8 cellular contexts compared by ENCODE assay signal in the genomic region with DNA sequence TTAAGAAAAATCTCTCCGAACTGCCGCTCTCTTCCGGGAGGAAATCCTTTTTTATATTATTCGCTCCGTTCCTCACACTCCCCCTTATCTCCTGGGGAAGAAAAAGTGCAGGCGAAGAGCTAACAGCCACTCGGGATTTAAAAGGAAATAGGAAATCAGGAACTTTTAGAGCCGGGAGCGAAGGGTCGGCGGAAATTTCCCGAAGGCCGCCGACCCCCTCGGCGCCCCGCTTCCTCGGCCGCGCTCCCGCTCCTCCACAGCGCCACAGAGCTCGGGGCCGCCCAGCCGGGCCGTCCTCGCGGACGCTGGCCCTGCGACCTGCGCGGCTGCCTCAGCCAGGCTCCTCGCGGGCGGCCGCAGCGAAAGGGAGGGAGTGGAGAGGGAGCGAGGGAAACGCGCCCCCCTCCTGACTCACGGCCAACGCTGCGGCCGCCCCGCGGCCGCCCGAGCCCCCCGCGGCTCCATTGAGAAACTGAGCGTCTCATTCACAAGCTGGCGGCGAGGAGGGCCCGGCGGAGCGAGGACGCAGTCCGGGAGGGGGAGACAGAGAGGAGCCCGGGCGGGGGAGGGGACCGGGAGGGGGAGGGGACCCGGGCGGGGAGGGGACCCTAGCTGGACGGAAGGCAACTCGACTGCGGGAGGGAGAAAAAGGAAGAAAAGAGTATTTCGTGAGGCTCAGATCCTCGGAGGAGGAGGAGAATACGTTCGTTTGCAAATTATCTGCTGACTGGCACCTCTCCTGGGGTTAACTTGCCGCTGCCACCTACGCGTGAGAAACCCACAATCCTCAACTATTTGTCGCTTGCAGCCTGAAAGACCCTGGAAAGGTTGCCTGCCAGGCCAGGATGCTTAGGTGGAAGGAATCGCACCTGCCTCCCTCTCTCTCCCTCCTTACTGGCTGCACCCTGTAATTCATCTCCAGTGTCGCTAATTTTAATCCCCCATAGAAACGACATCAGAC. TPM values are rescaled to one million over a fixed set of nuclear protein-coding genes. Genes with fewer than 3 reads are reported as not detected.
DNase-seq lines count a peak whose midpoint lies in the region; ATAC-seq and TF ChIP-seq lines count a peak whose summit lies in the region.

TSS of gene PTPN9 (minus strand) at position 368 of the 961 bp plus-strand sequence. CDS start 539 bp downstream, outside the sequence.

- H3K4me2 ChIP-seq in neural progenitor cell: peak within 1 kb of the TSS; percentile 98

- CTCF ChIA-PET in CD4-positive, alpha-beta T cell (lab: Charles Lee): interaction anchor here (0.8 to 2.7 kb wide), 6 partner anchors 12 to 127 kb away, joined by 4 to 15 read pairs (median 8); partner anchors contain the start of genes IMP3, SIN3A, SNUPN and SNX33

- H3K79me2 ChIP-seq in neural progenitor cell (ENCODE audit: low read depth): peaks cover 40% of the 10 kb centered on the region

- H3K4me1 ChIP-seq in SJSA1 (replicated peaks): peaks cover 10% of the 10 kb centered on the region
- H3K4me1 ChIP-seq in neural progenitor cell: peaks cover 17% of the 10 kb centered on the region
- peaks cover 9 to 38% (median 32%) of the 10 kb centered on the region in 4 donors for H3K4me1 ChIP-seq in stomach

- H3K27ac Mint-ChIP-seq in CD4-positive, alpha-beta T cell: peak within 1 kb of the TSS; percentile 82
- H3K27ac Mint-ChIP-seq in neural progenitor cell: peak within 1 kb of the TSS; percentile 97

- H4K20me1 ChIP-seq in neural progenitor cell (ENCODE audit: low read depth): peaks cover 6% of the 10 kb centered on the region

- H3K9ac ChIP-seq in neural progenitor cell: peak within 1 kb of the TSS; percentile 77

- POLR2A ChIA-PET in CD4-positive, alpha-beta T cell (lab: Charles Lee): interaction anchor here (0.7 to 2.8 kb wide), 15 partner anchors 8 to 211 kb away, joined by 3 to 59 read pairs (median 4); partner anchors contain the start of genes IMP3, MAN2C1, SIN3A and SNUPN

- H3K27me3 Mint-ChIP-seq in CD4-positive, alpha-beta T cell: no peaks in the 10 kb centered on the region
- H3K27me3 Mint-ChIP-seq in neural progenitor cell (ENCODE audit: insufficient read depth, low read depth): peaks cover 6% of the 10 kb centered on the region

- H2AFZ ChIP-seq in neural progenitor cell (replicated peaks): peak within 1 kb of the TSS; percentile 91

- H3K27ac ChIP-seq in CD4-positive, alpha-beta T cell (ENCODE audit: low read depth, low read length): peak within 1 kb of the TSS; percentile 50
- H3K27ac ChIP-seq in SJSA1 (peak within 1 kb of the TSS; percentile 77), neural progenitor cell (peak within 1 kb of the TSS; percentile 46), stomach (peak within 1 kb of the TSS; percentile 83 to 93 (median 91))

- 1% methylated on average over 38 to 77 of the region's 77 CpGs for WGBS in stomach, 5 donors

- TF ChIP-seq EP300 in stomach (IDR thresholded peaks at IDR 0.05): no peak

- H3K4me3 Mint-ChIP-seq in CD4-positive, alpha-beta T cell: peak within 1 kb of the TSS; percentile 97
- peak within 1 kb of the TSS; percentile 98 for H3K4me3 Mint-ChIP-seq in neural progenitor cell

- peak; percentile 82 for ATAC-seq in CD4-positive, alpha-beta T cell (ENCODE audit: poor library complexity)
- peak; percentile 49 for ATAC-seq in GM21360 (IDR thresholded peaks at IDR 0.05; ENCODE audit: unreplicated experiment)

- intact Hi-C loops in CD4-positive, alpha-beta T cell (cut with DNase I, micrococcal nuclease): loop anchor here (2.0 to 10.0 kb wide), 3 partner anchors 28 to 62 kb away; partner anchors contain the start of genes IMP3 (in 2 of the 2) and SNUPN (in 1 of the 2)
- intact Hi-C loops in stomach (cut with DNase I; ENCODE audit: low total_unique reads): no loop called here

- no peak for TF ChIP-seq POLR2A in stomach (IDR thresholded peaks at IDR 0.05)

- no peaks in the 10 kb centered on the region for H3K27me3 ChIP-seq in CD4-positive, alpha-beta T cell (ENCODE audit: control insufficient read depth, insufficient read depth, low read length)
- H3K27me3 ChIP-seq in SJSA1 (replicated peaks) (no peaks in the 10 kb centered on the region), neural progenitor cell (no peaks in the 10 kb centered on the region), stomach (no peaks in the 10 kb centered on the region)

- peak; percentile 46 to 75 (median 62) for DNase-seq in CD4-positive, alpha-beta T cell
- DNase-seq in LHCN-M2 (ENCODE audit: low read depth) (peak; percentile 78), SJSA1 (ENCODE audit: low read depth in 1 of 2, low spot score in 2 of 2) (peak; percentile 87 to 89), foreskin melanocyte (peak; percentile 64), neural progenitor cell (ENCODE audit: low spot score) (peak; percentile 96), stomach (peak; percentile 77)
- peak; percentile 53 for DNase-seq in activated gamma-delta T cell treated with anti-CD3 and anti-CD28 coated beads, Interleukin-2, amount 50 U/mL, for 16 hours (ENCODE audit: low read depth)

- peaks cover 26% of the 10 kb centered on the region for H3K4me1 Mint-ChIP-seq in CD4-positive, alpha-beta T cell (ENCODE audit: low read depth)
- peaks cover 20% of the 10 kb centered on the region for H3K4me1 Mint-ChIP-seq in neural progenitor cell

- H3K36me3 ChIP-seq in SJSA1 (peaks cover 22% of the 10 kb centered on the region), neural progenitor cell (no peaks in the 10 kb centered on the region), stomach (no peaks in the 10 kb centered on the region)

- TF ChIP-seq CTCF in CD4-positive, alpha-beta T cell (IDR thresholded peaks at IDR 0.05): peak; percentile 66
- TF ChIP-seq CTCF in neural progenitor cell (IDR thresholded peaks at IDR 0.05) (peak; percentile 59), stomach (IDR thresholded peaks at IDR 0.05) (peak in 3 of 7 experiments; percentile 39 to 59 (median 54))

- no peaks in the 10 kb centered on the region for H3K9me3 Mint-ChIP-seq in CD4-positive, alpha-beta T cell
- no peaks in the 10 kb centered on the region for H3K9me3 Mint-ChIP-seq in neural progenitor cell

- H3K36me3 Mint-ChIP-seq in CD4-positive, alpha-beta T cell (ENCODE audit: low read depth): peaks cover 11% of the 10 kb centered on the region
- H3K36me3 Mint-ChIP-seq in neural progenitor cell: peaks cover 3% of the 10 kb centered on the region

- H3F3A ChIP-seq in neural progenitor cell (ENCODE audit: low read depth): peaks cover 23% of the 10 kb centered on the region

- H3K9me3 ChIP-seq in CD4-positive, alpha-beta T cell (ENCODE audit: control insufficient read depth, low read length): no peaks in the 10 kb centered on the region
- H3K9me3 ChIP-seq in SJSA1 (replicated peaks): no peaks in the 10 kb centered on the region
- H3K9me3 ChIP-seq in neural progenitor cell (ENCODE audit: low read depth): no peaks in the 10 kb centered on the region
- H3K9me3 ChIP-seq in stomach: no peaks in the 10 kb centered on the region

- H3K4me3 ChIP-seq in SJSA1: peak within 1 kb of the TSS; percentile 97
- peak within 1 kb of the TSS; percentile 97 for H3K4me3 ChIP-seq in neural progenitor cell
- H3K4me3 ChIP-seq in stomach: peak within 1 kb of the TSS; percentile 60 to 95 (median 78)

RNA-seq across cellular contexts. Expression of gene PTPN9, which starts in this region (rescaled TPM):
- total RNA-seq in CD4-positive, alpha-beta T cell: 1 to 10 TPM; 8.1 to 8.2 TPM
- 23.5 and 25.0 TPM in 2 replicates for total RNA-seq in LHCN-M2 (2014; rRNA removed)
- 26.4 TPM for polyA plus RNA-seq in LHCN-M2 (2012)
- total RNA-seq in SJSA1 (2014; rRNA removed; shearing (Covaris generic)): 23.5 and 35.1 TPM in 2 replicates
- 8.6 and 11.4 TPM in 2 replicates for total RNA-seq in neural progenitor cell (ENCODE audit: low replicate concordance)
- total RNA-seq in stomach: 10 to 100 TPM in 4 of 5 donors, 1 to 10 TPM in 1; 8.7 to 22.9 (median 16.5) TPM
- 10 to 100 TPM in 2 of 3 donors, 1 to 10 TPM in 1; 7.7 to 20.3 (median 12.5) TPM for polyA plus RNA-seq in stomach

Comparison
In these comparisons a context has a peak if more than half of its experiments do, and no peak if none do; other contexts are left out.
1. Peak in every context shown above with its lines: DNase-seq, ATAC-seq, H3K4me3 ChIP-seq and H3K27ac ChIP-seq.